7 cellular contexts compared by ENCODE assay signal in genomic region chr4:49287893-49288292, GRCh38.
DNase-seq lines count a peak whose midpoint lies in the region; ATAC-seq, FAIRE-seq and TF ChIP-seq lines count a peak whose summit lies in the region.
"Not testable (repeated sequence)": the region's sequence is repeated elsewhere in the genome, so short reads cannot be mapped to it uniquely, and the experiment has no call there.

No MANE protein-coding gene starts in this region.

- DNase-seq in Caki2 (ENCODE audit: low read depth), result peak; percentile 9
- peak; percentile 2 for DNase-seq in GM23248
- DNase-seq in PC-3, result peak; percentile 36
- DNase-seq in activated effector memory CD4-positive, alpha-beta T cell treated with anti-CD3 and anti-CD28 coated beads, Interleukin-2, amount 50 U/mL, for 16 hours, result peak; percentile 64
- peak; percentile 57 for DNase-seq in epidermal melanocyte (ENCODE audit: insufficient read length, low spot score)
- DNase-seq in kidney, result peak; percentile 93
- peak; percentile 86 for DNase-seq in osteoblast (ENCODE audit: insufficient read length, low spot score, missing footprints)

- intact Hi-C loops in PC-3 (cut with micrococcal nuclease); kidney (cut with DNase I): not testable (repeated sequence)

- H3K36me3 ChIP-seq in GM23248 (ENCODE audit: low read depth); PC-3 (ENCODE audit: low read depth, low read length); kidney (ENCODE audit: control insufficient read depth in 1 of 2, insufficient read depth in 2 of 2, low read length in 2 of 2); osteoblast (ENCODE audit: insufficient read depth, low read length): not testable (repeated sequence)

- H3K4me2 ChIP-seq in GM23248 (ENCODE audit: unreplicated experiment); PC-3 (ENCODE audit: low read length); osteoblast (ENCODE audit: insufficient read depth, low read length): not testable (repeated sequence)

- H3K79me2 ChIP-seq in GM23248 (ENCODE audit: insufficient read depth); PC-3 (ENCODE audit: low read length); osteoblast (ENCODE audit: insufficient read depth, low read length): not testable (repeated sequence)

- POLR2A ChIA-PET in PC-3 (lab: Charles Lee; ENCODE audit: unreplicated experiment), result not testable (repeated sequence)

- not testable (repeated sequence) for H3K9me2 ChIP-seq in GM23248 (ENCODE audit: insufficient read depth); PC-3 (replicated peaks; ENCODE audit: low read length)

- TF ChIP-seq CTCF in PC-3 (conservative IDR thresholded peaks at IDR 0.05; ENCODE audit: low read depth, low read length), result 0 out of 2 replicates have a peak, but pooled peaks have one; percentile 11
- TF ChIP-seq CTCF in kidney (IDR thresholded peaks at IDR 0.05; ENCODE audit: borderline replicate concordance, extremely low read depth, insufficient read depth); osteoblast (IDR thresholded peaks at IDR 0.05; ENCODE audit: extremely low read depth, low read depth, low read length): not testable (repeated sequence)

- CTCF ChIA-PET in PC-3 (lab: Charles Lee), result not testable (repeated sequence)

- not testable (repeated sequence) for H3K27ac ChIP-seq in GM23248; PC-3 (ENCODE audit: low read length); kidney (ENCODE audit: low read depth in 2 of 2, low read length in 2 of 2); osteoblast (ENCODE audit: low read depth, low read length)

- H3K4me3 ChIP-seq in GM23248; PC-3 (ENCODE audit: low read length); kidney (ENCODE audit: low read length in 2 of 2); osteoblast (ENCODE audit: insufficient read depth, low read length): not testable (repeated sequence)

- BruUV-seq in PC-3 (replicated peaks; lab: Mats Ljungman, UMichigan), result not testable (repeated sequence)

- H2AFZ ChIP-seq in GM23248; PC-3 (ENCODE audit: low read length); osteoblast (ENCODE audit: low read length): not testable (repeated sequence)

- FAIRE-seq in kidney (lab: Jason Lieb, UNC), result not testable (repeated sequence)

- H3K9me3 ChIP-seq in GM23248 (ENCODE audit: low read depth); PC-3 (ENCODE audit: low read length); kidney (ENCODE audit: control insufficient read depth in 1 of 2, low read length in 2 of 2); osteoblast (ENCODE audit: low read depth, low read length): not testable (repeated sequence)

- H3F3A ChIP-seq in GM23248 (ENCODE audit: insufficient read depth); PC-3 (ENCODE audit: low read length, unreplicated experiment): not testable (repeated sequence)

- in situ Hi-C loops in Caki2 (cut with HindIII; ENCODE audit: low pct_unique_long_range_greater_than_20kb, low sequenced_read_pairs); GM23248 (cut with MboI): not testable (repeated sequence)

- H3K9ac ChIP-seq in GM23248; PC-3 (ENCODE audit: low read length); kidney (ENCODE audit: low read length in 2 of 2): not testable (repeated sequence)

- H3K4me1 ChIP-seq in GM23248 (ENCODE audit: insufficient read depth); PC-3 (ENCODE audit: insufficient read depth, low read length); kidney (ENCODE audit: control insufficient read depth in 1 of 2, insufficient read depth in 1 of 2, low read depth in 1 of 2, low read length in 2 of 2); osteoblast (ENCODE audit: insufficient read depth, low read length): not testable (repeated sequence)

- not testable (repeated sequence) for H3K27me3 ChIP-seq in GM23248 (replicated peaks; ENCODE audit: insufficient read depth); osteoblast (ENCODE audit: insufficient read depth, low read length)
- H3K27me3 ChIP-seq in PC-3 (ENCODE audit: low read length), result peaks cover 16% of the 10 kb centered on the region

- not testable (repeated sequence) for H4K20me1 ChIP-seq in GM23248 (ENCODE audit: insufficient read depth); PC-3 (ENCODE audit: low read length); osteoblast (ENCODE audit: insufficient read depth, low read length)

- WGBS in GM23248 (ENCODE audit: low coverage in 1 of 2, low lambda C conversion rate in 2 of 2, missing lambda C conversion rate in 2 of 2), 2 experiments, result 63 to 66% methylated on average over 17 of the region's 17 CpGs

- ATAC-seq in PC-3, result not testable (repeated sequence)

Comparison
In these comparisons a context has a peak if more than half of its experiments do, and no peak if none do; other contexts are left out.
1. DNase-seq: peak in every context shown above with its lines; median percentile 93 in kidney; 86 in osteoblast; 64 in activated effector memory CD4-positive, alpha-beta T cell treated with anti-CD3 and anti-CD28 coated beads, Interleukin-2, amount 50 U/mL, for 16 hours; 57 in epidermal melanocyte; 36 in PC-3; 9 in Caki2; 2 in GM23248.